ENCODE assay signal across 27 cellular contexts in genomic region chr17:17856386-17856785, GRCh38. TPM values are rescaled to one million over a fixed set of nuclear protein-coding genes. Genes with fewer than 3 reads are reported as not detected.
DNase-seq lines count a peak whose midpoint lies in the region; ATAC-seq and TF ChIP-seq lines count a peak whose summit lies in the region.
"Had no signal": no experiment of that assay in that cellular context is flagged by ENCODE, and none has a peak within 500 bp of the region (broad histone marks: within the 10 kb centered on the region; RNA-seq: fewer than 3 reads in every experiment).

No MANE protein-coding gene starts in this region.

- H3K9ac ChIP-seq in BLaER1 treated with 17β-estradiol and CSF1 and Interleukin-3, amounts not matched to agents 10 nM and 100 nM, result peak overlapping the region in 6 of 11 experiments; percentile 15 to 34 (median 24); a peak in 5 of 22 replicates
- no peak overlapping the region for H3K9ac ChIP-seq in endodermal cell (ENCODE audit: extremely low read depth, low read length, poor library complexity, severe bottlenecking)
- peak overlapping the region; percentile 10 for H3K9ac ChIP-seq in trophoblast cell (ENCODE audit: low read length)

- CTCF ChIA-PET in PC-9 (lab: Charles Lee), result no interaction called here
- CTCF ChIA-PET in activated CD4-positive, alpha-beta memory T cell treated with anti-CD3 and anti-CD28 coated beads for 36 hours (lab: Charles Lee), result interaction anchor here (1.1 to 14.2 kb wide), 4 partner anchors 20 to 177 kb away, joined by 3 to 173 read pairs (median 14); partner anchors contain the start of gene SREBF1

- no peak overlapping the region for H2BK120ac ChIP-seq in trophoblast cell (ENCODE audit: insufficient read depth, low read length, poor library complexity)

- H3K79me2 ChIP-seq in PC-9 (ENCODE audit: low read depth) (no peaks in the 10 kb centered on the region), trophoblast cell (ENCODE audit: control insufficient read depth, insufficient read depth, low read length, poor library complexity) (no peaks in the 10 kb centered on the region)

- peak overlapping the region in 1 of 11 experiments; percentile 13; a peak in 1 of 22 replicates for H3K27ac ChIP-seq in BLaER1 treated with 17β-estradiol and CSF1 and Interleukin-3, amounts not matched to agents 10 nM and 100 nM
- H3K27ac ChIP-seq in PC-9 (no peak overlapping the region), endodermal cell (ENCODE audit: low read depth, low read length) (no peak overlapping the region), trophoblast cell (ENCODE audit: low read depth, low read length) (no peak overlapping the region)
- H3K27ac ChIP-seq: right atrium auricular region, spleen, transverse colon had no signal

- H4K91ac ChIP-seq in trophoblast cell (ENCODE audit: low read depth, low read length), result no peak overlapping the region

- DNase-seq in PC-9 (no peak), endodermal cell (peak; percentile 42), trophoblast cell (no peak)
- DNase-seq in activated CD4-positive, alpha-beta memory T cell treated with anti-CD3 and anti-CD28 coated beads for 36 hours, result no peak
- DNase-seq: ACHN; activated gamma-delta T cell; activated T-cell treated with anti-CD3 and anti-CD28 coated beads, Interleukin-2, amount 50 U/mL, for 1 hour; DMS 273 treated with DMSO at 0.1 percent for 48 hours; EL; left cardiac atrium; MV-4-11; NCI-H1436; NCI-H2081; SHP77; spleen; stimulated activated CD4-positive, alpha-beta T cell treated with anti-CD3 and anti-CD28 coated beads, Interleukin-2, amount 100 ng/mL, for 24 hours; stimulated activated CD8-positive, alpha-beta memory T cell treated with anti-CD3 and anti-CD28 coated beads, Interleukin-4, amount 100 ng/mL, for 48 hours; stimulated activated naive CD8-positive, alpha-beta T cell treated with anti-CD3 and anti-CD28 coated beads, Interleukin-15, amount 100 ng/mL, for 72 hours; transverse colon had no signal

- H2AFZ ChIP-seq in PC-9, result no peak overlapping the region
- no peak overlapping the region for H2AFZ ChIP-seq in trophoblast cell (ENCODE audit: insufficient read depth, low read length, poor library complexity)

- POLR2A ChIA-PET in PC-9 (lab: Charles Lee; ENCODE audit: unreplicated experiment), result no interaction called here
- POLR2A ChIA-PET in activated CD4-positive, alpha-beta memory T cell treated with anti-CD3 and anti-CD28 coated beads for 36 hours (lab: Charles Lee), result interaction anchor here (1.3 to 7.6 kb wide), 2 partner anchors 20 to 36 kb away, joined by 4 to 99 read pairs; partner anchors contain the start of gene SREBF1

- peaks cover 0 to 17% (median 0%) of the 10 kb centered on the region in 11 experiments; a peak in 3 of 22 replicates for H4K20me1 ChIP-seq in BLaER1 treated with 17β-estradiol and CSF1 and Interleukin-3, amounts not matched to agents 10 nM and 100 nM
- no peaks in the 10 kb centered on the region for H4K20me1 ChIP-seq in PC-9 (ENCODE audit: insufficient read depth)

- H3K79me1 ChIP-seq in trophoblast cell (ENCODE audit: low read length), result no peaks in the 10 kb centered on the region

- no peaks in the 10 kb centered on the region for H3K36me3 Mint-ChIP-seq in endodermal cell (ENCODE audit: low read depth)
- peaks cover 2% of the 10 kb centered on the region for H3K36me3 Mint-ChIP-seq in activated CD4-positive, alpha-beta memory T cell treated with anti-CD3 and anti-CD28 coated beads for 36 hours

- H3K4ac ChIP-seq in trophoblast cell (ENCODE audit: low read depth, low read length), result no peak overlapping the region

- H3K4me1 ChIP-seq in BLaER1 treated with 17β-estradiol and CSF1 and Interleukin-3, amounts not matched to agents 10 nM and 100 nM, result peaks cover 33 to 54% (median 39%) of the 10 kb centered on the region in 10 experiments
- H3K4me1 ChIP-seq in PC-9 (replicated peaks; ENCODE audit: insufficient read depth) (peaks cover 49% of the 10 kb centered on the region), endodermal cell (ENCODE audit: control insufficient read depth, insufficient read depth, low read length) (no peaks in the 10 kb centered on the region), trophoblast cell (ENCODE audit: control insufficient read depth in 1 of 2, insufficient read depth in 2 of 2, low read length in 2 of 2) (peaks cover 0 to 6% of the 10 kb centered on the region in 2 experiments)

- no TSS peak for BruUV-seq in PC-9 (replicated peaks; lab: Mats Ljungman, UMichigan)

- H3K4me3 Mint-ChIP-seq in endodermal cell, result no peak overlapping the region
- H3K4me3 Mint-ChIP-seq in activated CD4-positive, alpha-beta memory T cell treated with anti-CD3 and anti-CD28 coated beads for 36 hours, result no peak overlapping the region
- H3K4me3 Mint-ChIP-seq: B cell, neural crest cell had no signal

- H2BK5ac ChIP-seq in trophoblast cell (ENCODE audit: low read depth, low read length, poor library complexity), result no peak overlapping the region

- H4K8ac ChIP-seq in trophoblast cell (ENCODE audit: low read depth, low read length), result no peak overlapping the region

- H2BK12ac ChIP-seq in trophoblast cell (ENCODE audit: low read length), result no peak overlapping the region

- WGBS in endodermal cell (ENCODE audit: insufficient coverage in 1 of 2, insufficient read length in 1 of 2), 2 experiments, result 93 to 100% methylated on average over 2 of the region's 2 CpGs
- no CpG with 5 or more reads among the region's 2 CpGs for WGBS in trophoblast cell (ENCODE audit: extremely low coverage, insufficient coverage, insufficient read length)

- H3K14ac ChIP-seq in trophoblast cell (ENCODE audit: low read length), result no peak overlapping the region

- H3K23ac ChIP-seq in trophoblast cell (ENCODE audit: low read length), result no peak overlapping the region

- H3K18ac ChIP-seq in trophoblast cell (ENCODE audit: low read length), result no peak overlapping the region

- no peak overlapping the region for H4K12ac ChIP-seq in trophoblast cell (ENCODE audit: low read depth, low read length)

- no peaks in the 10 kb centered on the region for H3K9me3 Mint-ChIP-seq in endodermal cell
- no peaks in the 10 kb centered on the region for H3K9me3 Mint-ChIP-seq in activated CD4-positive, alpha-beta memory T cell treated with anti-CD3 and anti-CD28 coated beads for 36 hours
- H3K9me3 Mint-ChIP-seq: neural crest cell; stimulated activated naive CD8-positive, alpha-beta T cell treated with anti-CD3 and anti-CD28 coated beads, Interleukin-15, amount 100 ng/mL, for 72 hours had no signal

- peak overlapping the region; percentile 16 to 68 (median 50); a peak in 19 of 22 replicates for H3K4me2 ChIP-seq in BLaER1 treated with 17β-estradiol and CSF1 and Interleukin-3, amounts not matched to agents 10 nM and 100 nM
- peak overlapping the region; percentile 5; the same call in 1 of the 2 replicates for H3K4me2 ChIP-seq in PC-9
- no peak overlapping the region for H3K4me2 ChIP-seq in trophoblast cell (ENCODE audit: low read length)

- ATAC-seq in GM21515 (IDR thresholded peaks at IDR 0.05; ENCODE audit: unreplicated experiment) (no peak), GM21576 (IDR thresholded peaks at IDR 0.05; ENCODE audit: unreplicated experiment) (no peak), HG02759 (IDR thresholded peaks at IDR 0.05; ENCODE audit: unreplicated experiment) (no peak)
- ATAC-seq: body of pancreas; stimulated activated naive CD8-positive, alpha-beta T cell treated with anti-CD3 and anti-CD28 coated beads, Interleukin-15, amount 100 ng/mL, for 72 hours had no signal

- no peak overlapping the region for H3K27ac Mint-ChIP-seq in endodermal cell
- no peak overlapping the region for H3K27ac Mint-ChIP-seq in activated CD4-positive, alpha-beta memory T cell treated with anti-CD3 and anti-CD28 coated beads for 36 hours
- H3K27ac Mint-ChIP-seq: B cell had no signal

- intact Hi-C loops in PC-9 (cut with micrococcal nuclease; ENCODE audit: unreplicated experiment), result no loop called here
- intact Hi-C loops in activated CD4-positive, alpha-beta memory T cell treated with anti-CD3 and anti-CD28 coated beads for 36 hours (cut with micrococcal nuclease), result loop anchor here (5.0 kb wide), 1 partner anchor 129 kb away; no protein-coding TSS in a partner anchor

- TF ChIP-seq CTCF in PC-9 (conservative IDR thresholded peaks at IDR 0.05), result no peak
- TF ChIP-seq CTCF in endodermal cell (conservative IDR thresholded peaks at IDR 0.05), result no peak

- H2AK5ac ChIP-seq in trophoblast cell (ENCODE audit: low read length), result no peak overlapping the region

- no peaks in the 10 kb centered on the region for H3K27me3 ChIP-seq in BLaER1 treated with 17β-estradiol and CSF1 and Interleukin-3, amounts not matched to agents 10 nM and 100 nM
- H3K27me3 ChIP-seq in PC-9 (ENCODE audit: insufficient read depth, low read depth) (no peaks in the 10 kb centered on the region), endodermal cell (ENCODE audit: control insufficient read depth, insufficient read depth, low read length, poor library complexity, severe bottlenecking) (no peaks in the 10 kb centered on the region), trophoblast cell (ENCODE audit: insufficient read depth, low read length) (no peaks in the 10 kb centered on the region)
- H3K27me3 ChIP-seq: body of pancreas, right atrium auricular region, spleen, transverse colon had no signal

- no peaks in the 10 kb centered on the region for H3K9me2 ChIP-seq in PC-9 (ENCODE audit: insufficient read depth)

- peaks cover 29% of the 10 kb centered on the region; the same call in 1 of the 2 replicates for H3F3A ChIP-seq in PC-9 (ENCODE audit: insufficient read depth, low read depth)

- peaks cover 0 to 3% (median 0%) of the 10 kb centered on the region in 11 experiments; a peak in 1 of 22 replicates for H3K36me3 ChIP-seq in BLaER1 treated with 17β-estradiol and CSF1 and Interleukin-3, amounts not matched to agents 10 nM and 100 nM
- H3K36me3 ChIP-seq in PC-9 (ENCODE audit: low read depth), result no peaks in the 10 kb centered on the region
- no peaks in the 10 kb centered on the region for H3K36me3 ChIP-seq in endodermal cell (ENCODE audit: control insufficient read depth, insufficient read depth, low read length)
- peaks cover 3 to 9% of the 10 kb centered on the region in 2 experiments for H3K36me3 ChIP-seq in trophoblast cell (ENCODE audit: control insufficient read depth in 1 of 2, insufficient read depth in 2 of 2, low read length in 2 of 2)
- H3K36me3 ChIP-seq: transverse colon had no signal

- H3K4me3 ChIP-seq in BLaER1 treated with 17β-estradiol and CSF1 and Interleukin-3, amounts not matched to agents 10 nM and 100 nM, result no peak overlapping the region
- H3K4me3 ChIP-seq in PC-9 (no peak overlapping the region), endodermal cell (ENCODE audit: low read length) (no peak overlapping the region), trophoblast cell (ENCODE audit: low read depth, low read length) (no peak overlapping the region)
- H3K4me3 ChIP-seq: body of pancreas, right atrium auricular region, spleen, transverse colon had no signal

- peaks cover 2% of the 10 kb centered on the region for H3K4me1 Mint-ChIP-seq in endodermal cell
- H3K4me1 Mint-ChIP-seq in activated CD4-positive, alpha-beta memory T cell treated with anti-CD3 and anti-CD28 coated beads for 36 hours (ENCODE audit: low read depth), result peaks cover 47% of the 10 kb centered on the region

- H3K9me3 ChIP-seq in BLaER1 treated with 17β-estradiol and CSF1 and Interleukin-3, amounts not matched to agents 10 nM and 100 nM (replicated peaks in 1 of 11), result no peaks in the 10 kb centered on the region
- H3K9me3 ChIP-seq in PC-9 (ENCODE audit: insufficient read depth, low read depth) (no peaks in the 10 kb centered on the region), endodermal cell (ENCODE audit: control insufficient read depth, low read length) (no peaks in the 10 kb centered on the region), trophoblast cell (ENCODE audit: insufficient read depth, low read depth, low read length) (no peaks in the 10 kb centered on the region)
- H3K9me3 ChIP-seq: body of pancreas, right atrium auricular region, spleen, transverse colon had no signal

- peaks cover under 1% of the 10 kb centered on the region for H3K27me3 Mint-ChIP-seq in endodermal cell (ENCODE audit: insufficient read depth)
- no peaks in the 10 kb centered on the region for H3K27me3 Mint-ChIP-seq in activated CD4-positive, alpha-beta memory T cell treated with anti-CD3 and anti-CD28 coated beads for 36 hours
- H3K27me3 Mint-ChIP-seq: B cell; stimulated activated naive CD8-positive, alpha-beta T cell treated with anti-CD3 and anti-CD28 coated beads, Interleukin-15, amount 100 ng/mL, for 72 hours had no signal

RNA-seq across cellular contexts. Expression of gene SREBF1, which starts 19.6 kb away (rescaled TPM):
- 243 and 360 TPM in 2 replicates for total RNA-seq in PC-9 (2021)
- total RNA-seq in endodermal cell, result 10 to 100 TPM; 39.0 to 58.2 TPM
- polyA plus RNA-seq in endodermal cell (2013, experiment 1 of 2), result 69.1 TPM
- 66.7 TPM for polyA plus RNA-seq in endodermal cell (2013, experiment 2 of 2)
- 95.5 and 107 TPM in 2 replicates for polyA plus RNA-seq in trophoblast cell (2013)
- 100 to 1,000 TPM in 1 of 2 experiments, 10 to 100 TPM in 1; 93.7 to 106 TPM for total RNA-seq in activated CD4-positive, alpha-beta memory T cell treated with anti-CD3 and anti-CD28 coated beads for 36 hours
